ENCODE assay signal across 9 cellular contexts in the genomic region with DNA sequence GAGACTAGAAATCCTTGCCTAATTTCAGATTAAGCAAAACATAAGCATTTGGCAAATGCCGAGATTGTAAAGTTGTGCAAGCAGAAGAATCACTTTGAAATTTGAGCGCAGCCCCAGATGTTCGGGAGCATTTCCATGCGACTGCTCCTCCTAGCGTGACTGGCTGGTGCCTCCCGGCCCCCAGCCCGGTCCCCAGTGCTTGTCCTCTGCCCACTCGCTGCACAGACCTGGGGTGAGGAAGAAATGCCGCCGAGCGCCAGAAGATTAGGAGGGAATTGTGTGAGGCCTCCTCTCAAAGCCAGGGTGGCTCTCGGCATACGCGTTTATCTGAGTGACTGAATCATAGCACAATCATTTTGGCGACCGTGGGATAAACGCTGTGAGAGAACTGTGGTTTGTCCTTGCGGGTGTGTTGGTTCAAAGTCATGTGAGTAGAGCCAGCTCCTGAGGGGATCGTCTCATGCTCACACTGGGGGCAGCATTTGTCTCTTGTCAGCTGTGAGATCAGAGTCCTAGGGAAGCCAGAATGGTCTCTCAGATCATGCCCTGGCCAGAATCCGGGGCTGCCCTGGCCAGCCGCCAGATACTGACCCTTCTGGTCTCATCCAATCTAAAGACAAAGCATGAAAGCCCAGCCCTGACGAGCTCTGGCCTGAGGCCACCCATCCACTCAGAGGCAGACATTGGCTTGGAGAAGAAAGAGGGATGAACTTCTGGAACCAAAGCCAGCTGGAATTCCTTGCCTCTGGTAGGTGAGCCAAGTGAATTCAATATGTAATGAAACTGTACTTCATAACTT.
A peak's percentile ranks its signal among the peaks of the same experiment; 100 is the strongest.
DNase-seq lines count a peak whose midpoint lies in the region; ATAC-seq and TF ChIP-seq lines count a peak whose summit lies in the region.
"Had no signal": no experiment of that assay in that cellular context is flagged by ENCODE, and none has a peak within 500 bp of the region (broad histone marks: within the 10 kb centered on the region; RNA-seq: fewer than 3 reads in every experiment).

No MANE protein-coding gene starts in this region.

- peak overlapping the region; percentile 9 for H3K27ac Mint-ChIP-seq in endodermal cell

- H3K36me3 ChIP-seq in MG63 (no peaks in the 10 kb centered on the region), endodermal cell (ENCODE audit: control insufficient read depth, insufficient read depth, low read length) (no peaks in the 10 kb centered on the region), transverse colon (no peaks in the 10 kb centered on the region)

- H3K27me3 ChIP-seq in MG63, result no peaks in the 10 kb centered on the region
- no peaks in the 10 kb centered on the region for H3K27me3 ChIP-seq in endodermal cell (ENCODE audit: control insufficient read depth, insufficient read depth, low read length, poor library complexity, severe bottlenecking)
- no peaks in the 10 kb centered on the region for H3K27me3 ChIP-seq in transverse colon

- no peak for TF ChIP-seq EP300 in transverse colon (IDR thresholded peaks at IDR 0.05; ENCODE audit: low read depth)

- H3K4me3 ChIP-seq in MG63 (no peak overlapping the region), endodermal cell (ENCODE audit: low read length) (no peak overlapping the region), transverse colon (no peak overlapping the region)

- in situ Hi-C loops in transverse colon (cut with MboI; ENCODE audit: low pct_ligation_motif_present in 1 of 4, low pct_unique_long_range_greater_than_20kb in 1 of 4, low sequenced_read_pairs in 3 of 4), result no loop called here

- H3K9me3 ChIP-seq in MG63 (no peaks in the 10 kb centered on the region), endodermal cell (ENCODE audit: control insufficient read depth, low read length) (no peaks in the 10 kb centered on the region), transverse colon (no peaks in the 10 kb centered on the region)

- H3K27ac ChIP-seq in endodermal cell (ENCODE audit: low read depth, low read length) (peak overlapping the region; percentile 55), transverse colon (peak overlapping the region; percentile 61 to 81 (median 68))

- 88 to 93% methylated on average over 20 to 22 of the region's 22 CpGs for WGBS in endodermal cell (ENCODE audit: insufficient coverage in 1 of 2, insufficient read length in 1 of 2), 2 experiments
- 65 to 74% methylated on average over 2 to 22 of the region's 22 CpGs for WGBS in transverse colon (ENCODE audit: low coverage in 1 of 2), 2 donors

- H3K4me1 ChIP-seq in endodermal cell (ENCODE audit: control insufficient read depth, insufficient read depth, low read length), result peaks cover 6% of the 10 kb centered on the region
- H3K4me1 ChIP-seq in transverse colon, result peaks cover 18 to 31% (median 23%) of the 10 kb centered on the region in 4 donors

- H3K27me3 Mint-ChIP-seq in endodermal cell (ENCODE audit: insufficient read depth), result no peaks in the 10 kb centered on the region

- intact Hi-C loops in transverse colon (cut with DNase I; ENCODE audit: low total_unique reads), result no loop called here

- no peak for ATAC-seq in left lobe of liver

- TF ChIP-seq CTCF in endodermal cell (conservative IDR thresholded peaks at IDR 0.05) (no peak), transverse colon (IDR thresholded peaks at IDR 0.05) (no peak)

- TF ChIP-seq POLR2A in transverse colon (IDR thresholded peaks at IDR 0.05), result no peak

- H3K9me3 Mint-ChIP-seq in endodermal cell, result no peaks in the 10 kb centered on the region

- peaks cover 18% of the 10 kb centered on the region for H3K4me1 Mint-ChIP-seq in endodermal cell

- no peaks in the 10 kb centered on the region for H3K36me3 Mint-ChIP-seq in endodermal cell (ENCODE audit: low read depth)

- no peak overlapping the region for H3K4me3 Mint-ChIP-seq in endodermal cell

- H3K9ac ChIP-seq in endodermal cell (ENCODE audit: extremely low read depth, low read length, poor library complexity, severe bottlenecking), result no peak overlapping the region

- peak; percentile 96 for DNase-seq in MG63
- no peak for DNase-seq in endodermal cell
- DNase-seq in midbrain (lab: John Stamatoyannopoulos, UW), result peak; percentile 19
- DNase-seq in transverse colon, result peak; percentile 61
- DNase-seq in left lobe of liver (ENCODE audit: low spot score), result no peak
- no peak for DNase-seq in Kasumi-1 (lab: John Stamatoyannopoulos, UW)
- DNase-seq in COLO668 (lab: John Stamatoyannopoulos, UW; ENCODE audit: unreplicated experiment), result no peak
- no peak for DNase-seq in T-helper 1 cell
- DNase-seq: MV-4-11 had no signal

Comparison
In these comparisons a context has a peak if more than half of its experiments do, and no peak if none do; other contexts are left out.
1. DNase-seq: peak in MG63 (single experiment), midbrain (single experiment) and transverse colon (single experiment); none in endodermal cell (single experiment), left lobe of liver (single experiment), Kasumi-1 (0 of 2), COLO668 (single experiment) and T-helper 1 cell (0 of 5).